In the genomic region with DNA sequence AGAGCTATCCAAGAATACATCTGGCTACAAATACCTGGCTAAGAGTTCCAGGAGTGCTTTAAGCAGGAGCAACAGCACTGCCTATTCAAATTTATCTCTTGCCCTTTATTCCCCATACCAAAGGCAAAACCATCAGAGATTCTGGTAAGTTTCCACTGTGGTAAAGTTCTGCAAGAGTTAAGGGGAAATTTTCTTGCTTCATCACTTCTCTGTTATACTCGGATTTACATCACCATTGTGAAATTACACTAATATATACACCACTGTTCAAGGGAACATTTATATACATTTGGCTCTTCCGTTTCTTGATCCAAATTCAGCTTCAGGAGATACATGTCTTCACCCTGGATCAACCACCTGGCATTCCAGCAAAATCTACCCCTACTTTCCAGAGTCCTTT, we compare ENCODE assay signal across 17 cellular contexts.
A peak's percentile ranks its signal among the peaks of the same experiment; 100 is the strongest.
DNase-seq lines count a peak whose midpoint lies in the region; ATAC-seq lines count a peak whose summit lies in the region.
"Had no signal": no experiment of that assay in that cellular context is flagged by ENCODE, and none has a peak within 500 bp of the region (broad histone marks: within the 10 kb centered on the region; RNA-seq: fewer than 3 reads in every experiment).

No MANE protein-coding gene starts in this region.

- peak; percentile 60 for DNase-seq in CD1c-positive myeloid dendritic cell (ENCODE audit: extremely low spot score)
- DNase-seq in NOMO-1 treated with DMSO at 0.1 percent for 48 hours (lab: John Stamatoyannopoulos, UW; ENCODE audit: unreplicated experiment), result peak; percentile 90
- peak; percentile 77 for DNase-seq in SKM-1 (lab: John Stamatoyannopoulos, UW; ENCODE audit: unreplicated experiment)
- DNase-seq in naive thymus-derived CD4-positive, alpha-beta T cell, result no peak
- no peak for DNase-seq in NCI-H1436 (lab: John Stamatoyannopoulos, UW)
- DNase-seq: CD4-positive, CD25-positive, alpha-beta regulatory T cell; DMS79 treated with DMSO at 0.1 percent for 48 hours; NCI-H1092; NCI-H2029 treated with DMSO at 0.1 percent for 48 hours; NCI-H2171 treated with DMSO at 0.1 percent for 48 hours; NCI-H446; NCI-H526; Peyer's patch had no signal

- H3K9me3 ChIP-seq in naive thymus-derived CD4-positive, alpha-beta T cell (ENCODE audit: control insufficient read depth in 2 of 3, low read length in 3 of 3), result no peaks in the 10 kb centered on the region
- H3K9me3 ChIP-seq: Peyer's patch had no signal

- ATAC-seq in naive thymus-derived CD4-positive, alpha-beta T cell, result peak; percentile 32
- ATAC-seq in GM21717 (IDR thresholded peaks at IDR 0.05; ENCODE audit: unreplicated experiment) (no peak), GM19463 (IDR thresholded peaks at IDR 0.05; ENCODE audit: unreplicated experiment) (no peak)

- peaks cover 0 to 5% (median 0%) of the 10 kb centered on the region in 7 donors for H3K4me1 Mint-ChIP-seq in naive thymus-derived CD4-positive, alpha-beta T cell
- H3K4me1 Mint-ChIP-seq: B cell; CD4-positive, CD25-positive, alpha-beta regulatory T cell; IgD-negative memory B cell had no signal

- H3K4me3 Mint-ChIP-seq in naive thymus-derived CD4-positive, alpha-beta T cell, result no peak overlapping the region
- H3K4me3 Mint-ChIP-seq: B cell; CD4-positive, CD25-positive, alpha-beta regulatory T cell; IgD-negative memory B cell had no signal

- H3K4me3 ChIP-seq in naive thymus-derived CD4-positive, alpha-beta T cell (ENCODE audit: low read length), result no peak overlapping the region
- H3K4me3 ChIP-seq: Peyer's patch had no signal

- intact Hi-C loops in naive thymus-derived CD4-positive, alpha-beta T cell (cut with micrococcal nuclease), result no loop called here

- H3K27me3 Mint-ChIP-seq in naive thymus-derived CD4-positive, alpha-beta T cell, result peaks cover 19 to 39% (median 24%) of the 10 kb centered on the region in 5 donors

- H3K9me3 Mint-ChIP-seq in naive thymus-derived CD4-positive, alpha-beta T cell, result peaks cover 4 to 47% (median 18%) of the 10 kb centered on the region in 11 donors

- H3K36me3 ChIP-seq in naive thymus-derived CD4-positive, alpha-beta T cell (ENCODE audit: control insufficient read depth in 2 of 3, insufficient read depth in 3 of 3, low read length in 3 of 3), result no peaks in the 10 kb centered on the region
- H3K36me3 ChIP-seq: Peyer's patch had no signal

- H3K27me3 ChIP-seq in naive thymus-derived CD4-positive, alpha-beta T cell (ENCODE audit: control insufficient read depth in 2 of 2, insufficient read depth in 2 of 2, low read length in 2 of 2), result no peaks in the 10 kb centered on the region
- H3K27me3 ChIP-seq: Peyer's patch had no signal

- CTCF ChIA-PET in naive thymus-derived CD4-positive, alpha-beta T cell (lab: Charles Lee), result no interaction called here

- POLR2A ChIA-PET in naive thymus-derived CD4-positive, alpha-beta T cell (lab: Charles Lee), result no interaction called here

- H3K4me1 ChIP-seq in naive thymus-derived CD4-positive, alpha-beta T cell (ENCODE audit: control insufficient read depth in 2 of 2, insufficient read depth in 2 of 2, low read length in 2 of 2), result no peaks in the 10 kb centered on the region
- H3K4me1 ChIP-seq: Peyer's patch had no signal

- H3K27ac ChIP-seq in naive thymus-derived CD4-positive, alpha-beta T cell (ENCODE audit: low read depth, low read length), result no peak overlapping the region
- H3K27ac ChIP-seq: Peyer's patch had no signal

- H3K36me3 Mint-ChIP-seq in naive thymus-derived CD4-positive, alpha-beta T cell, result peaks cover 0 to 8% (median 0%) of the 10 kb centered on the region in 5 donors
- H3K36me3 Mint-ChIP-seq: CD4-positive, CD25-positive, alpha-beta regulatory T cell; IgD-negative memory B cell had no signal

- H3K27ac Mint-ChIP-seq in naive thymus-derived CD4-positive, alpha-beta T cell, result no peak overlapping the region
- H3K27ac Mint-ChIP-seq: B cell; CD4-positive, CD25-positive, alpha-beta regulatory T cell; IgD-negative memory B cell had no signal

Comparison
In these comparisons a context has a peak if more than half of its experiments do, and no peak if none do; other contexts are left out.
1. DNase-seq: peak in CD1c-positive myeloid dendritic cell (single experiment), NOMO-1 treated with DMSO at 0.1 percent for 48 hours (single experiment) and SKM-1 (single experiment); none in naive thymus-derived CD4-positive, alpha-beta T cell (0 of 9) and NCI-H1436 (single experiment).